ENCODE assay signal across 1 cellular context in the genomic region with DNA sequence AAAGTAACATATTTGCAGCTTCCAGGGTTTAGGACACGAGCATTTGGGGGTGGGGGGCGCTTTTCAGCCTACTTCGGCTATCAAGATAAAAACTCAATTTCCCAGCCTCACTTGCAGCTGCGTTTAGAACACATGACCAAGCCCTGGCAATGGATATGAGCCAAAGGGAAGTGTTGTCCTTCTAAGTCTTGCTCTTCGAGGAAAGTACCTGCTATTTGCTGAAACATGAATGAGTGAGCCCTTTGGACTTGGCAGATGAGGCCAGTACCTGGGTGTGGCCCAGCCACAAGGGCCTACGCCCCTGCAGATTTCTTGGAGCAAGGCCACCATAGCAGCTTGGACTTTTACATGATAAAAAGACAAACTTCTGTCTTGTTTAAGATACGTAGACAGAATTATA.
TF ChIP-seq lines count a peak whose summit lies in the region.

No MANE protein-coding gene starts in this region.

TF ChIP-seq in H1, 55 proteins besides CTCF, POLR2A, EP300 and RAD21:
- TF ChIP-seq SP1 (IDR thresholded peaks at IDR 0.05; ENCODE audit: low read depth, low read length) (no peak), FOSL1 (IDR thresholded peaks at IDR 0.05; ENCODE audit: insufficient read depth, low read depth, low read length) (no peak), POU5F1 (IDR thresholded peaks at IDR 0.05; ENCODE audit: low read depth, low read length) (no peak), CREB1 (IDR thresholded peaks at IDR 0.05) (no peak), RBBP5 (IDR thresholded peaks at IDR 0.05; ENCODE audit: borderline replicate concordance, low read depth, low read length) (no peak), SRF (IDR thresholded peaks at IDR 0.05; ENCODE audit: low read depth, low read length) (no peak), KDM1A (IDR thresholded peaks at IDR 0.05; ENCODE audit: borderline replicate concordance, low read length) (no peak), HDAC6 (IDR thresholded peaks at IDR 0.05; ENCODE audit: low read depth, low read length) (no peak), CEBPB (IDR thresholded peaks at IDR 0.05; ENCODE audit: low read depth, low read length) (no peak), CHD1 (IDR thresholded peaks at IDR 0.05; ENCODE audit: low read depth, low read length) (no peak), EZH2 (IDR thresholded peaks at IDR 0.05; ENCODE audit: low read depth, low read length, severe bottlenecking) (no peak), RXRA (IDR thresholded peaks at IDR 0.05; ENCODE audit: insufficient read depth, low read depth, low read length) (no peak), SAP30 (IDR thresholded peaks at IDR 0.05; ENCODE audit: insufficient read depth, insufficient replicate concordance, low read length) (no peak), EGR1 (IDR thresholded peaks at IDR 0.05; ENCODE audit: borderline replicate concordance, low read depth, low read length) (no peak), TBP (IDR thresholded peaks at IDR 0.05; ENCODE audit: low read depth, low read length) (no peak)
- TF ChIP-seq, protein P1, sequence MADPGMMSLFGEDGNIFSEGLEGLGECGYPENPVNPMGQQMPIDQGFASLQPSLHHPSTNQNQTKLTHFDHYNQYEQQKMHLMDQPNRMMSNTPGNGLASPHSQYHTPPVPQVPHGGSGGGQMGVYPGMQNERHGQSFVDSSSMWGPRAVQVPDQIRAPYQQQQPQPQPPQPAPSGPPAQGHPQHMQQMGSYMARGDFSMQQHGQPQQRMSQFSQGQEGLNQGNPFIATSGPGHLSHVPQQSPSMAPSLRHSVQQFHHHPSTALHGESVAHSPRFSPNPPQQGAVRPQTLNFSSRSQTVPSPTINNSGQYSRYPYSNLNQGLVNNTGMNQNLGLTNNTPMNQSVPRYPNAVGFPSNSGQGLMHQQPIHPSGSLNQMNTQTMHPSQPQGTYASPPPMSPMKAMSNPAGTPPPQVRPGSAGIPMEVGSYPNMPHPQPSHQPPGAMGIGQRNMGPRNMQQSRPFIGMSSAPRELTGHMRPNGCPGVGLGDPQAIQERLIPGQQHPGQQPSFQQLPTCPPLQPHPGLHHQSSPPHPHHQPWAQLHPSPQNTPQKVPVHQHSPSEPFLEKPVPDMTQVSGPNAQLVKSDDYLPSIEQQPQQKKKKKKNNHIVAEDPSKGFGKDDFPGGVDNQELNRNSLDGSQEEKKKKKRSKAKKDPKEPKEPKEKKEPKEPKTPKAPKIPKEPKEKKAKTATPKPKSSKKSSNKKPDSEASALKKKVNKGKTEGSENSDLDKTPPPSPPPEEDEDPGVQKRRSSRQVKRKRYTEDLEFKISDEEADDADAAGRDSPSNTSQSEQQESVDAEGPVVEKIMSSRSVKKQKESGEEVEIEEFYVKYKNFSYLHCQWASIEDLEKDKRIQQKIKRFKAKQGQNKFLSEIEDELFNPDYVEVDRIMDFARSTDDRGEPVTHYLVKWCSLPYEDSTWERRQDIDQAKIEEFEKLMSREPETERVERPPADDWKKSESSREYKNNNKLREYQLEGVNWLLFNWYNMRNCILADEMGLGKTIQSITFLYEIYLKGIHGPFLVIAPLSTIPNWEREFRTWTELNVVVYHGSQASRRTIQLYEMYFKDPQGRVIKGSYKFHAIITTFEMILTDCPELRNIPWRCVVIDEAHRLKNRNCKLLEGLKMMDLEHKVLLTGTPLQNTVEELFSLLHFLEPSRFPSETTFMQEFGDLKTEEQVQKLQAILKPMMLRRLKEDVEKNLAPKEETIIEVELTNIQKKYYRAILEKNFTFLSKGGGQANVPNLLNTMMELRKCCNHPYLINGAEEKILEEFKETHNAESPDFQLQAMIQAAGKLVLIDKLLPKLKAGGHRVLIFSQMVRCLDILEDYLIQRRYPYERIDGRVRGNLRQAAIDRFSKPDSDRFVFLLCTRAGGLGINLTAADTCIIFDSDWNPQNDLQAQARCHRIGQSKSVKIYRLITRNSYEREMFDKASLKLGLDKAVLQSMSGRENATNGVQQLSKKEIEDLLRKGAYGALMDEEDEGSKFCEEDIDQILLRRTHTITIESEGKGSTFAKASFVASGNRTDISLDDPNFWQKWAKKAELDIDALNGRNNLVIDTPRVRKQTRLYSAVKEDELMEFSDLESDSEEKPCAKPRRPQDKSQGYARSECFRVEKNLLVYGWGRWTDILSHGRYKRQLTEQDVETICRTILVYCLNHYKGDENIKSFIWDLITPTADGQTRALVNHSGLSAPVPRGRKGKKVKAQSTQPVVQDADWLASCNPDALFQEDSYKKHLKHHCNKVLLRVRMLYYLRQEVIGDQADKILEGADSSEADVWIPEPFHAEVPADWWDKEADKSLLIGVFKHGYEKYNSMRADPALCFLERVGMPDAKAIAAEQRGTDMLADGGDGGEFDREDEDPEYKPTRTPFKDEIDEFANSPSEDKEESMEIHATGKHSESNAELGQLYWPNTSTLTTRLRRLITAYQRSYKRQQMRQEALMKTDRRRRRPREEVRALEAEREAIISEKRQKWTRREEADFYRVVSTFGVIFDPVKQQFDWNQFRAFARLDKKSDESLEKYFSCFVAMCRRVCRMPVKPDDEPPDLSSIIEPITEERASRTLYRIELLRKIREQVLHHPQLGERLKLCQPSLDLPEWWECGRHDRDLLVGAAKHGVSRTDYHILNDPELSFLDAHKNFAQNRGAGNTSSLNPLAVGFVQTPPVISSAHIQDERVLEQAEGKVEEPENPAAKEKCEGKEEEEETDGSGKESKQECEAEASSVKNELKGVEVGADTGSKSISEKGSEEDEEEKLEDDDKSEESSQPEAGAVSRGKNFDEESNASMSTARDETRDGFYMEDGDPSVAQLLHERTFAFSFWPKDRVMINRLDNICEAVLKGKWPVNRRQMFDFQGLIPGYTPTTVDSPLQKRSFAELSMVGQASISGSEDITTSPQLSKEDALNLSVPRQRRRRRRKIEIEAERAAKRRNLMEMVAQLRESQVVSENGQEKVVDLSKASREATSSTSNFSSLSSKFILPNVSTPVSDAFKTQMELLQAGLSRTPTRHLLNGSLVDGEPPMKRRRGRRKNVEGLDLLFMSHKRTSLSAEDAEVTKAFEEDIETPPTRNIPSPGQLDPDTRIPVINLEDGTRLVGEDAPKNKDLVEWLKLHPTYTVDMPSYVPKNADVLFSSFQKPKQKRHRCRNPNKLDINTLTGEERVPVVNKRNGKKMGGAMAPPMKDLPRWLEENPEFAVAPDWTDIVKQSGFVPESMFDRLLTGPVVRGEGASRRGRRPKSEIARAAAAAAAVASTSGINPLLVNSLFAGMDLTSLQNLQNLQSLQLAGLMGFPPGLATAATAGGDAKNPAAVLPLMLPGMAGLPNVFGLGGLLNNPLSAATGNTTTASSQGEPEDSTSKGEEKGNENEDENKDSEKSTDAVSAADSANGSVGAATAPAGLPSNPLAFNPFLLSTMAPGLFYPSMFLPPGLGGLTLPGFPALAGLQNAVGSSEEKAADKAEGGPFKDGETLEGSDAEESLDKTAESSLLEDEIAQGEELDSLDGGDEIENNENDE (IDR thresholded peaks at IDR 0.05; ENCODE audit: insufficient replicate concordance, low read length), result no peak
